Comparison of ENCODE assay signal across 8 cellular contexts in genomic region chrX:119573840-119574393, GRCh38. TPM values are rescaled to one million over a fixed set of nuclear protein-coding genes. Genes with fewer than 3 reads are reported as not detected.
DNase-seq lines count a peak whose midpoint lies in the region; ATAC-seq and TF ChIP-seq lines count a peak whose summit lies in the region.

No MANE protein-coding gene starts in this region.

- TF ChIP-seq CTCF in AG10803 (conservative IDR thresholded peaks at IDR 0.05; ENCODE audit: low read length) (no peak), epithelial cell of proximal tubule (conservative IDR thresholded peaks at IDR 0.05; ENCODE audit: low read depth, low read length) (no peak)

- H3K27me3 ChIP-seq in muscle layer of duodenum (ENCODE audit: low read depth, low read length) = no peaks in the 10 kb centered on the region

- H3K36me3 ChIP-seq in muscle layer of duodenum (ENCODE audit: control insufficient read depth in 1 of 2, insufficient read depth in 2 of 2, low read length in 2 of 2) = no peaks in the 10 kb centered on the region

- H3K27ac Mint-ChIP-seq in T-helper 1 cell treated with Interleukin-12 subunit alpha and Interleukin-12 subunit beta and Interleukin-4 antibody, amounts not matched to agents 30 μg/mL and 1 μg/mL, for 36 hours = peak overlapping the region; percentile 78

- DNase-seq in AG10803 (ENCODE audit: low read depth) (peak; percentile 38), epithelial cell of proximal tubule (ENCODE audit: low read depth) (no peak)

- no peaks in the 10 kb centered on the region for H3K9me3 ChIP-seq in muscle layer of duodenum (ENCODE audit: control insufficient read depth in 1 of 2, low read length in 2 of 2)

- peaks cover 0 to 15% of the 10 kb centered on the region in 2 donors for H3K4me1 ChIP-seq in muscle layer of duodenum (ENCODE audit: control insufficient read depth in 1 of 2, insufficient read depth in 2 of 2, low read length in 2 of 2)

- no peaks in the 10 kb centered on the region for H3K9me3 Mint-ChIP-seq in T-helper 1 cell treated with Interleukin-12 subunit alpha and Interleukin-12 subunit beta and Interleukin-4 antibody, amounts not matched to agents 30 μg/mL and 1 μg/mL, for 36 hours

- no peaks in the 10 kb centered on the region for H3K4me1 Mint-ChIP-seq in T-helper 1 cell treated with Interleukin-12 subunit alpha and Interleukin-12 subunit beta and Interleukin-4 antibody, amounts not matched to agents 30 μg/mL and 1 μg/mL, for 36 hours (ENCODE audit: low read depth)

- no peaks in the 10 kb centered on the region for H3K27me3 Mint-ChIP-seq in T-helper 1 cell treated with Interleukin-12 subunit alpha and Interleukin-12 subunit beta and Interleukin-4 antibody, amounts not matched to agents 30 μg/mL and 1 μg/mL, for 36 hours (ENCODE audit: low read depth)

- peaks cover 2% of the 10 kb centered on the region for H3K36me3 Mint-ChIP-seq in T-helper 1 cell treated with Interleukin-12 subunit alpha and Interleukin-12 subunit beta and Interleukin-4 antibody, amounts not matched to agents 30 μg/mL and 1 μg/mL, for 36 hours (ENCODE audit: low read depth)

- ATAC-seq in GM18502 (IDR thresholded peaks at IDR 0.05; ENCODE audit: poor library complexity, unreplicated experiment) (peak; percentile 29), HG03103 (IDR thresholded peaks at IDR 0.05; ENCODE audit: low read depth, unreplicated experiment) (peak; percentile 6), HG02938 (IDR thresholded peaks at IDR 0.05; ENCODE audit: unreplicated experiment) (no peak), GM19467 (IDR thresholded peaks at IDR 0.05; ENCODE audit: unreplicated experiment) (no peak)

- H3K4me3 ChIP-seq in AG10803 (ENCODE audit: low read length) (peak overlapping the region; percentile 71), epithelial cell of proximal tubule (ENCODE audit: low read depth, low read length) (peak overlapping the region; percentile 73), muscle layer of duodenum (ENCODE audit: low read depth in 1 of 2, low read length in 2 of 2) (peak overlapping the region; percentile 67 to 76)

- peak overlapping the region; percentile 86 for H3K27ac ChIP-seq in muscle layer of duodenum (ENCODE audit: low read length)

- H3K4me3 Mint-ChIP-seq in T-helper 1 cell treated with Interleukin-12 subunit alpha and Interleukin-12 subunit beta and Interleukin-4 antibody, amounts not matched to agents 30 μg/mL and 1 μg/mL, for 36 hours = peak overlapping the region; percentile 91

RNA-seq across cellular contexts. Expression of gene UBE2A, which starts 0.4 kb away (rescaled TPM):
- 28.1 and 40.2 TPM in 2 replicates for total RNA-seq in epithelial cell of proximal tubule

RNA-seq across cellular contexts. Expression of gene STEEP1, which starts 8.7 kb away (rescaled TPM):
- 12.2 and 28.4 TPM in 2 replicates for total RNA-seq in epithelial cell of proximal tubule

RNA-seq across cellular contexts. Expression of gene NKRF, which starts 32.3 kb away (rescaled TPM):
- total RNA-seq in epithelial cell of proximal tubule = 5.8 and 7.1 TPM in 2 replicates

Comparison
In these comparisons a context has a peak if more than half of its experiments do, and no peak if none do; other contexts are left out.
1. ATAC-seq: peak in GM18502 (single experiment) and HG03103 (single experiment); none in HG02938 (single experiment) and GM19467 (single experiment).
2. Peak in every context shown above with its lines, with median percentiles within 50 percentile points of each other: H3K4me3 ChIP-seq.